14 cellular contexts compared by ENCODE assay signal in the genomic region with DNA sequence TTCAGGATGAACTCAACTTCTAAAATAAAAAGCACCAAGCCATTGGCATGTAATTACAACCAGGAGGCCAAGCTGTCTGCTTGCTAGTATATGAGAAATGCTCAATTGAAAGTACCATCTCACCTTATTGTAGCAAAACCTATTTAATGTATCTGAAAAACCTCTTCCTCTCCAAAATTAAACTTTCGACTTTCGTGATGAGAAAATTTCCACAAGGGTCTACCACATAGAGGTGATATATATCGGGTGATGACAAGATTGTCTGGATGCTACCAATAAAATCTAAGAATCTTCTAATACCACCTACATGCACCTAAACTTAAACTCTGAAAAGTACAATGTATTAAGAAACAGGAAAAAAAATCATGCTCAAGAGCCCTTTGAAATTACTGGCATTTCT.
DNase-seq lines count a peak whose midpoint lies in the region; ATAC-seq, FAIRE-seq and TF ChIP-seq lines count a peak whose summit lies in the region.
"Had no signal": no experiment of that assay in that cellular context is flagged by ENCODE, and none has a peak within 500 bp of the region (broad histone marks: within the 10 kb centered on the region; RNA-seq: fewer than 3 reads in every experiment).

No MANE protein-coding gene starts in this region.

- no peaks in the 10 kb centered on the region for H3K36me3 ChIP-seq in CD4-positive, alpha-beta memory T cell (ENCODE audit: insufficient read depth, low read length)
- no peaks in the 10 kb centered on the region for H3K36me3 ChIP-seq in breast epithelium
- H3K36me3 ChIP-seq: thyroid gland had no signal

- intact Hi-C loops in CD4-positive, alpha-beta memory T cell (cut with micrococcal nuclease), result loop anchor here (1.0 to 5.0 kb wide), 2 partner anchors 8 to 35 kb away; no protein-coding TSS in a partner anchor
- intact Hi-C loops in activated T-helper 2 cell treated with anti-CD3 and anti-CD28 coated beads, Interferon-gamma antibody, Interleukin-2, Interleukin-4, amounts not matched to agents 10 μg/mL and 5 μg/mL and 100 μg/mL, durations not matched to agents 14 hours and 24 hours and 36 hours (cut with micrococcal nuclease), result loop anchor here (5.0 kb wide), 2 partner anchors 175 to 365 kb away; no protein-coding TSS in a partner anchor
- intact Hi-C loops in breast epithelium (cut with DNase I; ENCODE audit: low total_unique reads), result no loop called here

- no peak for TF ChIP-seq POLR2A in breast epithelium (IDR thresholded peaks at IDR 0.05)

- H3K4me1 ChIP-seq in CD4-positive, alpha-beta memory T cell (ENCODE audit: insufficient read depth, low read length), result peaks cover 82% of the 10 kb centered on the region
- H3K4me1 ChIP-seq in breast epithelium, result no peaks in the 10 kb centered on the region

- FAIRE-seq in GM18507 (lab: Jason Lieb, UNC), result peak; percentile 42

- POLR2A ChIA-PET in CD4-positive, alpha-beta memory T cell (lab: Charles Lee; ENCODE audit: partially characterized antibody), result interaction anchor here (1.7 to 4.6 kb wide), 3 partner anchors 12 to 35 kb away, joined by 8 to 60 read pairs (median 9); no protein-coding TSS in a partner anchor

- no peaks in the 10 kb centered on the region for H3K27me3 Mint-ChIP-seq in CD4-positive, alpha-beta memory T cell
- H3K27me3 Mint-ChIP-seq in activated T-helper 2 cell treated with anti-CD3 and anti-CD28 coated beads, Interferon-gamma antibody, Interleukin-2, Interleukin-4, amounts not matched to agents 10 μg/mL and 5 μg/mL and 100 μg/mL, durations not matched to agents 14 hours and 24 hours and 36 hours (ENCODE audit: low read depth), result no peaks in the 10 kb centered on the region
- no peaks in the 10 kb centered on the region for H3K27me3 Mint-ChIP-seq in natural killer cell treated with Interleukin-12 subunit alpha and Interleukin-12 subunit beta and Interleukin-15 and Interleukin-18, amount 100 ng/mL, for 72 hours
- H3K27me3 Mint-ChIP-seq: naive thymus-derived CD8-positive, alpha-beta T cell had no signal

- peaks cover 15 to 21% of the 10 kb centered on the region in 2 donors for H3K36me3 Mint-ChIP-seq in CD4-positive, alpha-beta memory T cell
- peaks cover 29% of the 10 kb centered on the region for H3K36me3 Mint-ChIP-seq in activated T-helper 2 cell treated with anti-CD3 and anti-CD28 coated beads, Interferon-gamma antibody, Interleukin-2, Interleukin-4, amounts not matched to agents 10 μg/mL and 5 μg/mL and 100 μg/mL, durations not matched to agents 14 hours and 24 hours and 36 hours (ENCODE audit: low read depth)
- H3K36me3 Mint-ChIP-seq in natural killer cell treated with Interleukin-12 subunit alpha and Interleukin-12 subunit beta and Interleukin-15 and Interleukin-18, amount 100 ng/mL, for 72 hours, result peaks cover 6% of the 10 kb centered on the region

- peak overlapping the region; percentile 68 to 91 (median 77) for H3K27ac Mint-ChIP-seq in CD4-positive, alpha-beta memory T cell
- peak overlapping the region; percentile 91 for H3K27ac Mint-ChIP-seq in activated T-helper 2 cell treated with anti-CD3 and anti-CD28 coated beads, Interferon-gamma antibody, Interleukin-2, Interleukin-4, amounts not matched to agents 10 μg/mL and 5 μg/mL and 100 μg/mL, durations not matched to agents 14 hours and 24 hours and 36 hours
- peak overlapping the region; percentile 83 to 88 for H3K27ac Mint-ChIP-seq in natural killer cell treated with Interleukin-12 subunit alpha and Interleukin-12 subunit beta and Interleukin-15 and Interleukin-18, amount 100 ng/mL, for 72 hours

- H3K4me3 ChIP-seq in CD4-positive, alpha-beta memory T cell (ENCODE audit: low read length in 2 of 2), result no peak overlapping the region
- no peak overlapping the region for H3K4me3 ChIP-seq in breast epithelium
- H3K4me3 ChIP-seq: GM23248, thyroid gland had no signal

- H3K27ac ChIP-seq in CD4-positive, alpha-beta memory T cell (ENCODE audit: low read depth, low read length), result peak overlapping the region; percentile 15
- H3K27ac ChIP-seq in breast epithelium, result no peak overlapping the region
- H3K27ac ChIP-seq: GM23248, thyroid gland had no signal

- H3K4me1 Mint-ChIP-seq in CD4-positive, alpha-beta memory T cell, result peaks cover 50 to 85% (median 71%) of the 10 kb centered on the region in 4 donors
- peaks cover 83% of the 10 kb centered on the region for H3K4me1 Mint-ChIP-seq in activated T-helper 2 cell treated with anti-CD3 and anti-CD28 coated beads, Interferon-gamma antibody, Interleukin-2, Interleukin-4, amounts not matched to agents 10 μg/mL and 5 μg/mL and 100 μg/mL, durations not matched to agents 14 hours and 24 hours and 36 hours (ENCODE audit: low read depth)
- peaks cover 67 to 86% of the 10 kb centered on the region in 2 donors for H3K4me1 Mint-ChIP-seq in natural killer cell treated with Interleukin-12 subunit alpha and Interleukin-12 subunit beta and Interleukin-15 and Interleukin-18, amount 100 ng/mL, for 72 hours (ENCODE audit: low read depth in 2 of 2)

- H3K9me3 Mint-ChIP-seq in CD4-positive, alpha-beta memory T cell, result no peaks in the 10 kb centered on the region
- no peaks in the 10 kb centered on the region for H3K9me3 Mint-ChIP-seq in activated T-helper 2 cell treated with anti-CD3 and anti-CD28 coated beads, Interferon-gamma antibody, Interleukin-2, Interleukin-4, amounts not matched to agents 10 μg/mL and 5 μg/mL and 100 μg/mL, durations not matched to agents 14 hours and 24 hours and 36 hours
- no peaks in the 10 kb centered on the region for H3K9me3 Mint-ChIP-seq in natural killer cell treated with Interleukin-12 subunit alpha and Interleukin-12 subunit beta and Interleukin-15 and Interleukin-18, amount 100 ng/mL, for 72 hours
- H3K9me3 Mint-ChIP-seq: naive thymus-derived CD8-positive, alpha-beta T cell had no signal

- TF ChIP-seq CTCF in breast epithelium (IDR thresholded peaks at IDR 0.05), result no peak

- DNase-seq in CD4-positive, alpha-beta memory T cell, result no peak
- DNase-seq in GM18507 (ENCODE audit: extremely low spot score, insufficient read length, low read depth) (no peak), HUDEP-2 (lab: John Stamatoyannopoulos, UW; ENCODE audit: unreplicated experiment in 76 of 76) (no peak), breast epithelium (ENCODE audit: low spot score in 2 of 2) (no peak)
- no peak for DNase-seq in activated T-helper 2 cell treated with anti-CD3 and anti-CD28 coated beads, Interferon-gamma antibody, Interleukin-2, Interleukin-4, amounts not matched to agents 10 μg/mL and 5 μg/mL and 100 μg/mL, durations not matched to agents 14 hours and 24 hours and 36 hours (ENCODE audit: low spot score)
- no peak for DNase-seq in natural killer cell treated with Interleukin-12 subunit alpha and Interleukin-12 subunit beta and Interleukin-15 and Interleukin-18, amount 100 ng/mL, for 72 hours (ENCODE audit: low spot score)
- DNase-seq: central memory CD4-positive, alpha-beta T cell; GM23248; naive thymus-derived CD8-positive, alpha-beta T cell; retina; SHP77; T1000; thyroid gland had no signal

- peak overlapping the region; percentile 15 to 85 (median 66) for H3K4me3 Mint-ChIP-seq in CD4-positive, alpha-beta memory T cell
- H3K4me3 Mint-ChIP-seq in activated T-helper 2 cell treated with anti-CD3 and anti-CD28 coated beads, Interferon-gamma antibody, Interleukin-2, Interleukin-4, amounts not matched to agents 10 μg/mL and 5 μg/mL and 100 μg/mL, durations not matched to agents 14 hours and 24 hours and 36 hours (ENCODE audit: low read depth), result peak overlapping the region; percentile 71
- peak overlapping the region; percentile 79 for H3K4me3 Mint-ChIP-seq in natural killer cell treated with Interleukin-12 subunit alpha and Interleukin-12 subunit beta and Interleukin-15 and Interleukin-18, amount 100 ng/mL, for 72 hours

- CTCF ChIA-PET in CD4-positive, alpha-beta memory T cell (lab: Charles Lee; ENCODE audit: partially characterized antibody), result interaction anchor here (3.1 to 5.5 kb wide), 2 partner anchors 12 to 29 kb away, joined by 11 to 29 read pairs; no protein-coding TSS in a partner anchor

- no peaks in the 10 kb centered on the region for H3K27me3 ChIP-seq in CD4-positive, alpha-beta memory T cell (ENCODE audit: insufficient read depth, low read length)
- no peaks in the 10 kb centered on the region for H3K27me3 ChIP-seq in breast epithelium
- H3K27me3 ChIP-seq: thyroid gland had no signal

- no peak for ATAC-seq in natural killer cell treated with Interleukin-12 subunit alpha and Interleukin-12 subunit beta and Interleukin-15 and Interleukin-18, amount 100 ng/mL, for 72 hours
- no peak for ATAC-seq in GM21825 (IDR thresholded peaks at IDR 0.05; ENCODE audit: unreplicated experiment)
- ATAC-seq: naive thymus-derived CD8-positive, alpha-beta T cell had no signal

- no peaks in the 10 kb centered on the region for H3K9me3 ChIP-seq in CD4-positive, alpha-beta memory T cell (ENCODE audit: control insufficient read depth in 1 of 2, low read length in 2 of 2)
- no peaks in the 10 kb centered on the region for H3K9me3 ChIP-seq in breast epithelium
- H3K9me3 ChIP-seq: thyroid gland had no signal
